ENCODE assay signal across 8 cellular contexts in the genomic region with DNA sequence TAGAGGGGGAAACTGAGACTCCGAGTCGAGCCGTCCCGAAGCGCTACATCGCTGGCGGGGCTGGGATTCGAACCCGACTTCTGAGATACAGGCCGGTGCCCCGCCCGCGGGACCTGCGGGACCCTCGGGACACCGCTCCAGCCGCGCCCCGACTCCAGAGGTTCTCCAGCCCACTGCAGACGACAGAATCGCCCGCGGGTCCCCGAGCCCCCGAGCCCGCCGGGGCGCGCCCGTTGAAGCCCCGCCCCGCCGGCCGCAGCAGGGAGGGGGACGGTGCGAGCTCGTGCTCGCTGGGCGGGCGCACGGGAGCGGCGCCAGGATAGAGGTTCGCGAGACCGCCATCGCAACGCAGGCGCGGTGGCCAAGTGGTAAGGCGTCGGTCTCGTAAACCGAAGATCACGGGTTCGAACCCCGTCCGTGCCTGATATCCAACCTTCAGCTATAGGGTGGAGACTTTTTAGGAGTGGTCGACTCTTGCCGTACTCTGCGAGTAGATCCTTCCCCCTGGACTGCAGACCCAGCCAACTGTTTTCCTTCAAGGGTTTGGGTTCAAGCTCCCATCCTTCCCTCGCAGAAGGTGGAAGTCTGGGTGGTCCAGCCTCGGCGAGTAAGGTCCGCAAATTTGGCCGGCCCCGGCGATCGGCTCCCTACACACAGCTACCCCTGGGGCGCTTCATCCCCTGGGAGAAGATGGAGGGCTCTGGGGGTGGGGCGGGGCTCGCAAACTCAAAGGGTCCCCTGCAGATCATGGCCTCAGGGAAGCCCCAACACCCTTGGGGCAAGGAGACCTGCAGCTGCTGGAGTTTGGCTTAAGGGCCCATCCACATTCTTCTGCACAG.
DNase-seq lines count a peak whose midpoint lies in the region; ATAC-seq and TF ChIP-seq lines count a peak whose summit lies in the region.

No MANE protein-coding gene starts in this region.

- ATAC-seq in GM21723 (IDR thresholded peaks at IDR 0.05; ENCODE audit: unreplicated experiment): peak; percentile 70

- DNase-seq in DMS53 (lab: John Stamatoyannopoulos, UW) (peak; percentile 85), KG1 (lab: John Stamatoyannopoulos, UW) (peak; percentile 84), esophagus squamous epithelium (lab: John Stamatoyannopoulos, UW) (no peak), myocyte (ENCODE audit: low read depth) (peak; percentile 95)
- peak; percentile 98 to 99 for DNase-seq in activated T-cell treated with anti-CD3 and anti-CD28 coated beads, Interleukin-2, amount 50 U/mL, for 48 hours
- DNase-seq in stimulated activated CD8-positive, alpha-beta memory T cell treated with anti-CD3 and anti-CD28 coated beads, Interleukin-7, amount 100 ng/mL, for 24 hours (ENCODE audit: low read depth): peak; percentile 93

- H3K27ac ChIP-seq in esophagus squamous epithelium: peak overlapping the region; percentile 83 to 93 (median 88)

- TF ChIP-seq POLR2A in esophagus squamous epithelium (IDR thresholded peaks at IDR 0.05): peak in 2 of 4 donors; percentile 19 to 51

- WGBS in esophagus squamous epithelium, 2 donors: 1 to 2% methylated on average over 11 to 12 of the region's 72 CpGs

- peaks cover 5 to 13% (median 13%) of the 10 kb centered on the region in 3 donors for H3K9me3 ChIP-seq in esophagus squamous epithelium

- peaks cover 0 to 22% (median 0%) of the 10 kb centered on the region in 3 donors for H3K4me1 ChIP-seq in esophagus squamous epithelium

- peak overlapping the region; percentile 71 to 80 (median 76) for H3K4me3 ChIP-seq in esophagus squamous epithelium

- intact Hi-C loops in esophagus squamous epithelium (cut with DNase I): no loop called here

- no peaks in the 10 kb centered on the region for H3K27me3 ChIP-seq in esophagus squamous epithelium

- peak in 1 of 6 experiments; percentile 8 for TF ChIP-seq CTCF in esophagus squamous epithelium (IDR thresholded peaks at IDR 0.05)

- no peaks in the 10 kb centered on the region for H3K36me3 ChIP-seq in esophagus squamous epithelium

TF ChIP-seq in PFSK-1, 5 proteins besides CTCF, POLR2A, EP300 and RAD21:
- TF ChIP-seq POLR2AphosphoS5 (IDR thresholded peaks at IDR 0.05; ENCODE audit: low read depth, low read length) (no peak), FOXP2 (optimal IDR thresholded peaks at IDR 0.05; ENCODE audit: borderline replicate concordance, extremely low read depth, extremely low read length, insufficient read depth) (peak; percentile 16), REST (IDR thresholded peaks at IDR 0.05; ENCODE audit: insufficient read depth in 1 of 2, low read depth in 2 of 2, low read length in 2 of 2) (peak in 1 of 2 experiments; percentile 40; a peak in 1 of 4 replicates)
